29 cellular contexts compared by ENCODE assay signal in genomic region chr14:95776798-95777615, GRCh38.
DNase-seq lines count a peak whose midpoint lies in the region; ATAC-seq, FAIRE-seq and TF ChIP-seq lines count a peak whose summit lies in the region.
"Had no signal": no experiment of that assay in that cellular context is flagged by ENCODE, and none has a peak within 500 bp of the region (broad histone marks: within the 10 kb centered on the region; RNA-seq: fewer than 3 reads in every experiment).

No MANE protein-coding gene starts in this region.

- H3K36me3 Mint-ChIP-seq in GM23338 (ENCODE audit: low read depth) = no peaks in the 10 kb centered on the region

- H3K9me3 Mint-ChIP-seq in GM23338 = peaks cover 2% of the 10 kb centered on the region; the same call in 1 of the 3 replicates
- H3K9me3 Mint-ChIP-seq: CD4-positive, alpha-beta T cell had no signal

- no peak overlapping the region for H3K4me3 Mint-ChIP-seq in GM23338
- H3K4me3 Mint-ChIP-seq: CD4-positive, alpha-beta T cell had no signal

- 0 out of 2 replicates have a peak overlapping the region, but pooled peaks have one; percentile 14 for H2AFZ ChIP-seq in GM23338

- H3K79me2 ChIP-seq in GM23338 (replicated peaks; ENCODE audit: insufficient read depth) = no peaks in the 10 kb centered on the region

- H3K4me1 ChIP-seq in GM23338 (ENCODE audit: insufficient read depth) (no peaks in the 10 kb centered on the region), thyroid gland (peaks cover 0 to 8% of the 10 kb centered on the region in 2 donors)
- H3K4me1 ChIP-seq: BLaER1, Caco-2, SJSA1 had no signal

- 39 to 41% methylated on average over 7 of the region's 7 CpGs for WGBS in thyroid gland, 2 donors

- H3K27me3 Mint-ChIP-seq in GM23338 (ENCODE audit: insufficient read depth, low read depth, poor library complexity) = peaks cover 13% of the 10 kb centered on the region

- H3K9me3 ChIP-seq in thyroid gland = no peaks in the 10 kb centered on the region
- H3K9me3 ChIP-seq: BLaER1, Caco-2, SJSA1 had no signal

- TF ChIP-seq CTCF in GM23338 (conservative IDR thresholded peaks at IDR 0.05; ENCODE audit: low read depth in 2 of 2) (no peak), thyroid gland (IDR thresholded peaks at IDR 0.05) (no peak)

- intact Hi-C loops in thyroid gland (cut with DNase I) = no loop called here

- FAIRE-seq in GM19239 (lab: Jason Lieb, UNC) = no peak
- FAIRE-seq: GM12891, H54, HepG2, K562 had no signal

- H3K27ac ChIP-seq in GM23338 (ENCODE audit: low read depth) (no peak overlapping the region), thyroid gland (no peak overlapping the region)
- H3K27ac ChIP-seq: BLaER1, HL-60, SJSA1 had no signal

- H3K9me2 ChIP-seq in GM23338 (ENCODE audit: insufficient read depth) = no peaks in the 10 kb centered on the region

- peaks cover 8% of the 10 kb centered on the region for H3K4me1 Mint-ChIP-seq in GM23338

- peaks cover 16% of the 10 kb centered on the region for H3K27me3 ChIP-seq in GM23338 (ENCODE audit: insufficient read depth)
- H3K27me3 ChIP-seq in thyroid gland = no peaks in the 10 kb centered on the region
- H3K27me3 ChIP-seq: BLaER1, SJSA1 had no signal

- peak; percentile 58 for ATAC-seq in GM23338
- ATAC-seq: HepG2, K562, Right ventricle myocardium inferior had no signal

- no peaks in the 10 kb centered on the region for H3F3A ChIP-seq in GM23338 (replicated peaks; ENCODE audit: low read depth)

- TF ChIP-seq POLR2A in thyroid gland (IDR thresholded peaks at IDR 0.05) = no peak

- H3K27ac Mint-ChIP-seq in GM23338 = no peak overlapping the region
- H3K27ac Mint-ChIP-seq: CD4-positive, alpha-beta T cell had no signal

- no peaks in the 10 kb centered on the region for H4K20me1 ChIP-seq in GM23338 (replicated peaks; ENCODE audit: insufficient read depth)
- H4K20me1 ChIP-seq: BLaER1 had no signal

- DNase-seq in GM23338 (ENCODE audit: low spot score) = no peak
- DNase-seq in NCI-H1417 treated with DMSO at 0.1 percent for 48 hours (lab: John Stamatoyannopoulos, UW) = peak; percentile 35
- peak; percentile 63 for DNase-seq in NCI-H345 treated with DMSO at 0.1 percent for 48 hours (lab: John Stamatoyannopoulos, UW; ENCODE audit: unreplicated experiment)
- peak; percentile 12 to 60 for DNase-seq in thyroid gland
- no peak for DNase-seq in GM19239 (ENCODE audit: insufficient read length, low spot score)
- DNase-seq in NCI-H2171 treated with DMSO at 0.1 percent for 48 hours (lab: John Stamatoyannopoulos, UW) = no peak
- DNase-seq in DMS79 (lab: John Stamatoyannopoulos, UW) = no peak
- DNase-seq: ACHN; Caco-2; CD4-positive, alpha-beta T cell; DMS 273 treated with DMSO at 0.1 percent for 48 hours; DND-41; MM.1S; NCI-H1048; NCI-H1436 treated with DMSO at 0.1 percent for 48 hours; NCI-H2029 treated with DMSO at 0.1 percent for 48 hours; NCI-H2227 treated with DMSO at 0.1 percent for 48 hours; NCI-H524; NCI-H82; OCI-M1; T-helper 9 cell had no signal

- H3K4me3 ChIP-seq in GM23338 = no peak overlapping the region
- no peak overlapping the region for H3K4me3 ChIP-seq in thyroid gland (replicated peaks in 1 of 3)
- H3K4me3 ChIP-seq: BLaER1, K562, SJSA1 had no signal

- H3K36me3 ChIP-seq in GM23338 (ENCODE audit: insufficient read depth) (no peaks in the 10 kb centered on the region), thyroid gland (no peaks in the 10 kb centered on the region)
- H3K36me3 ChIP-seq: BLaER1, SJSA1 had no signal

- no peak overlapping the region for H3K4me2 ChIP-seq in GM23338
- H3K4me2 ChIP-seq: BLaER1 had no signal

TF ChIP-seq in GM23338, 12 proteins besides CTCF, POLR2A, EP300 and RAD21 (continues in another document):
- no peak for TF ChIP-seq ZNF114 (CRISPR knock-in tag; IDR thresholded peaks at IDR 0.05)
- no peak for TF ChIP-seq EZH2 (IDR thresholded peaks at IDR 0.05; ENCODE audit: low read depth, unreplicated experiment)
- TF ChIP-seq CREB1 (CRISPR knock-in tag; IDR thresholded peaks at IDR 0.05; ENCODE audit: low read depth) = no peak
- no peak for TF ChIP-seq NANOG (IDR thresholded peaks at IDR 0.05; ENCODE audit: borderline replicate concordance)
- TF ChIP-seq POLR2AphosphoS5 (IDR thresholded peaks at IDR 0.05; ENCODE audit: low read depth) = no peak
- TF ChIP-seq STAT1 (IDR thresholded peaks at IDR 0.05; ENCODE audit: unreplicated experiment) = no peak
- no peak for TF ChIP-seq ETS1 (IDR thresholded peaks at IDR 0.05)
- no peak for TF ChIP-seq EZH2phosphoT487 (IDR thresholded peaks at IDR 0.05; ENCODE audit: unreplicated experiment)
- no peak for TF ChIP-seq REST (IDR thresholded peaks at IDR 0.05; ENCODE audit: unreplicated experiment)
- no peak for TF ChIP-seq JUNB (IDR thresholded peaks at IDR 0.05; ENCODE audit: unreplicated experiment)
- no peak for TF ChIP-seq ZNF331 (CRISPR knock-in tag; IDR thresholded peaks at IDR 0.05; ENCODE audit: low read depth)

Comparison
In these comparisons a context has a peak if more than half of its experiments do, and no peak if none do; other contexts are left out.
1. DNase-seq: peak in NCI-H1417 treated with DMSO at 0.1 percent for 48 hours (single experiment), NCI-H345 treated with DMSO at 0.1 percent for 48 hours (single experiment) and thyroid gland (2 of 2); none in GM23338 (single experiment), GM19239 (single experiment), NCI-H2171 treated with DMSO at 0.1 percent for 48 hours (single experiment) and DMS79 (single experiment).